In genomic region chr10:18875480-18875879, GRCh38 we compare ENCODE assay signal across 16 cellular contexts.
A peak's percentile ranks its signal among the peaks of the same experiment; 100 is the strongest.
DNase-seq lines count a peak whose midpoint lies in the region; ATAC-seq and TF ChIP-seq lines count a peak whose summit lies in the region.
"Had no signal": no experiment of that assay in that cellular context is flagged by ENCODE, and none has a peak within 500 bp of the region (broad histone marks: within the 10 kb centered on the region; RNA-seq: fewer than 3 reads in every experiment).

No MANE protein-coding gene starts in this region.

- no peaks in the 10 kb centered on the region for H4K20me1 ChIP-seq in mammary epithelial cell (ENCODE audit: insufficient read depth, low read length)

- H3K9ac ChIP-seq in mammary epithelial cell (ENCODE audit: insufficient read depth, low read length): no peak overlapping the region

- CTCF ChIA-PET in mammary epithelial cell (lab: Charles Lee; ENCODE audit: low non-redundant PET): no interaction called here

- ATAC-seq in HG03571 (IDR thresholded peaks at IDR 0.05; ENCODE audit: unreplicated experiment): no peak
- ATAC-seq: A549 had no signal

- H3K4me2 ChIP-seq in mammary epithelial cell (ENCODE audit: insufficient read depth, low read depth, low read length): no peak overlapping the region
- H3K4me2 ChIP-seq: A549 had no signal

- H3K27me3 ChIP-seq in mammary epithelial cell (ENCODE audit: insufficient read depth, low read length): no peaks in the 10 kb centered on the region
- H3K27me3 ChIP-seq: BE2C had no signal

- peak; percentile 38 for DNase-seq in HT-29 (ENCODE audit: low spot score)
- peak; percentile 50 for DNase-seq in NCI-H226
- DNase-seq in mammary epithelial cell: peak; percentile 7
- no peak for DNase-seq in NOMO-1 (lab: John Stamatoyannopoulos, UW; ENCODE audit: unreplicated experiment in 2 of 2)
- no peak for DNase-seq in activated CD8-positive, alpha-beta memory T cell treated with anti-CD3 and anti-CD28 coated beads for 24 hours
- DNase-seq in iPS-NIHi11 (ENCODE audit: low spot score): no peak
- DNase-seq: BE2C; Caco-2; CD8-positive, alpha-beta memory T cell; DND-41; GF-D8; HCEC 1CT; HFFc6 had no signal

- intact Hi-C loops in mammary epithelial cell (cut with micrococcal nuclease): no loop called here

- WGBS in mammary epithelial cell (ENCODE audit: low coverage, missing lambda C conversion rate): 50% methylated on average over 1 of the region's 1 CpG

- no TSS peak for BruUV-seq in mammary epithelial cell (replicated peaks; lab: Mats Ljungman, UMichigan)

- H3K36me3 ChIP-seq in mammary epithelial cell (ENCODE audit: insufficient read depth, low read length): no peaks in the 10 kb centered on the region
- H3K36me3 ChIP-seq: BE2C had no signal

- no peak for TF ChIP-seq CTCF in mammary epithelial cell (conservative IDR thresholded peaks at IDR 0.05 in 1 of 2, IDR thresholded peaks at IDR 0.05 in 1 of 2; ENCODE audit: extremely low read depth in 1 of 2, insufficient read depth in 1 of 2, low read depth in 1 of 2, low read length in 2 of 2)

- in situ Hi-C loops in mammary epithelial cell (cut with MboI; ENCODE audit: low sequenced_read_pairs in 2 of 2): no loop called here

- no peak overlapping the region for H3K27ac ChIP-seq in mammary epithelial cell (ENCODE audit: insufficient read depth, low read depth, low read length)
- H3K27ac ChIP-seq: A549, C4-2B had no signal

- H3K79me2 ChIP-seq in mammary epithelial cell (ENCODE audit: insufficient read depth, low read length): no peaks in the 10 kb centered on the region

- H3K4me1 ChIP-seq in mammary epithelial cell (ENCODE audit: insufficient read depth, low read length): no peaks in the 10 kb centered on the region
- H3K4me1 ChIP-seq: A549, BE2C, Caco-2 had no signal

- H3K4me3 ChIP-seq in mammary epithelial cell (replicated peaks in 1 of 3; ENCODE audit: insufficient read depth in 1 of 3, low read depth in 2 of 3, low read length in 3 of 3): no peak overlapping the region
- H3K4me3 ChIP-seq: A549 had no signal

- peaks cover 9% of the 10 kb centered on the region for H3K9me3 ChIP-seq in mammary epithelial cell (replicated peaks; ENCODE audit: insufficient read depth, low read length)
- H3K9me3 ChIP-seq: A549, BE2C, Caco-2 had no signal

- dilution Hi-C loops in mammary epithelial cell (cut with HindIII; ENCODE audit: low sequenced_read_pairs): no loop called here

- no peak overlapping the region for H2AFZ ChIP-seq in mammary epithelial cell (ENCODE audit: low read depth, low read length)

Comparison
In these comparisons a context has a peak if more than half of its experiments do, and no peak if none do; other contexts are left out.
1. DNase-seq: peak in HT-29 (single experiment), NCI-H226 (single experiment) and mammary epithelial cell (single experiment); none in NOMO-1 (0 of 2), activated CD8-positive, alpha-beta memory T cell treated with anti-CD3 and anti-CD28 coated beads for 24 hours (single experiment) and iPS-NIHi11 (single experiment).